Comparison of ENCODE assay signal across 1 cellular context in genomic region chr7:132425920-132426319, GRCh38.
TF ChIP-seq lines count a peak whose summit lies in the region.

No MANE protein-coding gene starts in this region.

TF ChIP-seq in H1, 55 proteins besides CTCF, POLR2A, EP300 and RAD21:
- TF ChIP-seq BRCA1 (IDR thresholded peaks at IDR 0.05; ENCODE audit: low read depth, low read length) = no peak
